In the genomic region with DNA sequence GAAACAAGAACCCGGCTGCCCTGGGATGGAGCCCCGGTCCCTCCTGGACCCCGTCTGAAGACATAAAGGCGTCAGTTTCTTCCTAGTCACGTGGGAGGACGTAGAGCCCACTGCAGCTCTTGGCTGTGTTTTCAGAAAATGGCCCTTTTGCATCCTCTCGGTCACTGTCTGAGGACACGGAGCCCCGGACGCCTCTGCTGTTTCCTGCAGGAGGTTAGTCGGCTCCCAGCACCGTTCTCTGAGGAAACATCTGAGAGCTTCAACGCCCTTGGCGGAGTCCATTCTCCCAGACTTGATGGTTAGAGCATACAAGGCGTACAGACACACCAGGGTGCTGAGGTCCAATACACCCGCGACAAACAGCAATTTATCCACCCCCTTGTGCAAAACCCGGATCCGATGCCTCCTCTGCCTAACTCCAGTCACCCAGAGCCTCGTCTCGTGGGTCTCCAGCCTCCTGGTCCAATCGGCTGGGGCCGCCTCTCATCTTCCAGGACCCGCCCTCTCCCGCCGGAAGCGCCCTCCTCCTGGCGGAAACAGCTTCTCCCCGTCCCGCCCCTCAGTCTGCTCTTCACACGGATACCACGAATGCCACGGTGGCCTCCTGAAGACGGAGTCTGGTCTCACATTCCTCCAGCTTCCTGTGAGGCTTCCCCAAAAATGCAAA, we compare ENCODE assay signal across 17 cellular contexts.
DNase-seq lines count a peak whose midpoint lies in the region; ATAC-seq, FAIRE-seq and TF ChIP-seq lines count a peak whose summit lies in the region.
"Had no signal": no experiment of that assay in that cellular context is flagged by ENCODE, and none has a peak within 500 bp of the region (broad histone marks: within the 10 kb centered on the region; RNA-seq: fewer than 3 reads in every experiment).

No MANE protein-coding gene starts in this region.

- H3K4me3 Mint-ChIP-seq in activated CD8-positive, alpha-beta T cell treated with anti-CD3 and anti-CD28 coated beads, Interleukin-2, amount 10 ng/mL, durations not matched to agents 7 days and 5 days: no peak overlapping the region
- H3K4me3 Mint-ChIP-seq: activated naive CD8-positive, alpha-beta T cell treated with anti-CD3 and anti-CD28 coated beads, Interleukin-2, amount 50 U/mL, for 24 hours had no signal

- FAIRE-seq in GM12892 (lab: Jason Lieb, UNC): peak; percentile 67
- FAIRE-seq: HTR-8/SVneo had no signal

- no peak overlapping the region for H3K4me2 ChIP-seq in mesenchymal stem cell (ENCODE audit: low read length, poor library complexity, severe bottlenecking)

- no peaks in the 10 kb centered on the region for H3K9me3 ChIP-seq in adipocyte (ENCODE audit: control insufficient read depth, low read length)
- no peaks in the 10 kb centered on the region for H3K9me3 ChIP-seq in mesenchymal stem cell (ENCODE audit: control insufficient read depth, low read length)
- H3K9me3 ChIP-seq: breast epithelium had no signal

- peaks cover 6% of the 10 kb centered on the region for H3K27me3 Mint-ChIP-seq in activated CD8-positive, alpha-beta T cell treated with anti-CD3 and anti-CD28 coated beads, Interleukin-2, amount 10 ng/mL, durations not matched to agents 7 days and 5 days (ENCODE audit: low read depth)

- H4K91ac ChIP-seq in mesenchymal stem cell (ENCODE audit: low read length): no peak overlapping the region

- H3K23ac ChIP-seq in mesenchymal stem cell (ENCODE audit: low read length in 2 of 2): no peak overlapping the region

- peak overlapping the region; percentile 24 for H4K8ac ChIP-seq in mesenchymal stem cell (ENCODE audit: low read length)

- no peaks in the 10 kb centered on the region for H3K36me3 Mint-ChIP-seq in activated CD8-positive, alpha-beta T cell treated with anti-CD3 and anti-CD28 coated beads, Interleukin-2, amount 10 ng/mL, durations not matched to agents 7 days and 5 days (ENCODE audit: low read depth)

- no peaks in the 10 kb centered on the region for H3K9me3 Mint-ChIP-seq in activated CD8-positive, alpha-beta T cell treated with anti-CD3 and anti-CD28 coated beads, Interleukin-2, amount 10 ng/mL, durations not matched to agents 7 days and 5 days (ENCODE audit: insufficient read depth)
- H3K9me3 Mint-ChIP-seq: activated naive CD8-positive, alpha-beta T cell treated with anti-CD3 and anti-CD28 coated beads, Interleukin-2, amount 50 U/mL, for 24 hours had no signal

- H3K36me3 ChIP-seq in adipocyte (ENCODE audit: control insufficient read depth, insufficient read depth, low read length, severe bottlenecking) (no peaks in the 10 kb centered on the region), mesenchymal stem cell (ENCODE audit: control insufficient read depth in 1 of 2, insufficient read depth in 2 of 2, low read depth in 1 of 2, low read length in 2 of 2) (no peaks in the 10 kb centered on the region)
- H3K36me3 ChIP-seq: breast epithelium had no signal

- no peaks in the 10 kb centered on the region for H3K79me1 ChIP-seq in mesenchymal stem cell (replicated peaks; ENCODE audit: low read length, poor library complexity, severe bottlenecking)

- ATAC-seq in HG03378 (IDR thresholded peaks at IDR 0.05; ENCODE audit: unreplicated experiment): no peak
- ATAC-seq in activated CD8-positive, alpha-beta T cell treated with anti-CD3 and anti-CD28 coated beads, Interleukin-2, amount 10 ng/mL, durations not matched to agents 7 days and 5 days: no peak
- no peak for ATAC-seq in GM19452 (IDR thresholded peaks at IDR 0.05; ENCODE audit: unreplicated experiment)
- ATAC-seq: activated naive CD8-positive, alpha-beta T cell treated with anti-CD3 and anti-CD28 coated beads, Interleukin-2, amount 50 U/mL, for 24 hours; left colon had no signal

- no peak overlapping the region for H3K27ac ChIP-seq in mesenchymal stem cell (ENCODE audit: low read length, poor library complexity, severe bottlenecking)
- H3K27ac ChIP-seq: dorsolateral prefrontal cortex, epithelial cell of prostate had no signal

- TF ChIP-seq POLR2A in GM12892 (IDR thresholded peaks at IDR 0.05; ENCODE audit: low read depth, low read length): no peak

- H2BK120ac ChIP-seq in mesenchymal stem cell (ENCODE audit: low read depth, low read length): no peak overlapping the region

- H2BK5ac ChIP-seq in mesenchymal stem cell (ENCODE audit: low read depth, low read length, poor library complexity, severe bottlenecking): no peak overlapping the region

- no peak overlapping the region for H2BK15ac ChIP-seq in mesenchymal stem cell (ENCODE audit: low read depth, poor library complexity, severe bottlenecking)

- no peaks in the 10 kb centered on the region for H3K4me1 ChIP-seq in adipocyte (ENCODE audit: control insufficient read depth, insufficient read depth, low read length)
- no peaks in the 10 kb centered on the region for H3K4me1 ChIP-seq in mesenchymal stem cell (ENCODE audit: control insufficient read depth, insufficient read depth, low read depth, low read length)
- H3K4me1 ChIP-seq: breast epithelium had no signal

- H3K4ac ChIP-seq in mesenchymal stem cell (ENCODE audit: low read depth in 1 of 2, low read length in 2 of 2): no peak overlapping the region

- H3K18ac ChIP-seq in mesenchymal stem cell (ENCODE audit: low read depth in 1 of 2, low read length in 2 of 2): no peak overlapping the region

- WGBS in mesenchymal stem cell: 86% methylated on average over 34 of the region's 34 CpGs

- H3K14ac ChIP-seq in mesenchymal stem cell (ENCODE audit: low read length in 2 of 2): no peak overlapping the region

- H3K27me3 ChIP-seq in adipocyte (replicated peaks; ENCODE audit: control insufficient read depth, insufficient read depth, low read length): peaks cover 18% of the 10 kb centered on the region
- H3K27me3 ChIP-seq in mesenchymal stem cell (ENCODE audit: control insufficient read depth in 1 of 2, insufficient read depth in 1 of 2, low read length in 2 of 2): peaks cover 0 to 22% of the 10 kb centered on the region in 2 experiments

- no peak overlapping the region for H2BK12ac ChIP-seq in mesenchymal stem cell (ENCODE audit: low read length in 2 of 2)

- no peaks in the 10 kb centered on the region for H3K4me1 Mint-ChIP-seq in activated CD8-positive, alpha-beta T cell treated with anti-CD3 and anti-CD28 coated beads, Interleukin-2, amount 10 ng/mL, durations not matched to agents 7 days and 5 days (ENCODE audit: low read depth)

- no peak overlapping the region for H3K27ac Mint-ChIP-seq in activated CD8-positive, alpha-beta T cell treated with anti-CD3 and anti-CD28 coated beads, Interleukin-2, amount 10 ng/mL, durations not matched to agents 7 days and 5 days
- H3K27ac Mint-ChIP-seq: activated naive CD8-positive, alpha-beta T cell treated with anti-CD3 and anti-CD28 coated beads, Interleukin-2, amount 50 U/mL, for 24 hours had no signal

- DNase-seq in DMS114 treated with DMSO at 0.1 percent for 48 hours (lab: John Stamatoyannopoulos, UW; ENCODE audit: unreplicated experiment) (peak; percentile 85), GM12892 (ENCODE audit: insufficient read length) (no peak), adipocyte (ENCODE audit: low read depth) (no peak), mesenchymal stem cell (no peak), NK-92 (lab: John Stamatoyannopoulos, UW; ENCODE audit: unreplicated experiment) (no peak)
- DNase-seq in activated CD8-positive, alpha-beta T cell treated with anti-CD3 and anti-CD28 coated beads, Interleukin-2, amount 10 ng/mL, durations not matched to agents 7 days and 5 days: no peak
- DNase-seq: activated CD4-positive, CD25-positive, alpha-beta regulatory T cell; activated naive CD8-positive, alpha-beta T cell treated with anti-CD3 and anti-CD28 coated beads, Interleukin-2, amount 50 U/mL, for 24 hours; dorsolateral prefrontal cortex; foreskin melanocyte; SIG-M5 had no signal

- H2AFZ ChIP-seq in mesenchymal stem cell (ENCODE audit: low read depth, low read length): no peak overlapping the region

- H3K9ac ChIP-seq in adipocyte (ENCODE audit: low read length) (no peak overlapping the region), mesenchymal stem cell (ENCODE audit: low read length) (peak overlapping the region; percentile 29)

- CTCF ChIA-PET in activated CD8-positive, alpha-beta T cell treated with anti-CD3 and anti-CD28 coated beads, Interleukin-2, amount 10 ng/mL, durations not matched to agents 7 days and 5 days (lab: Charles Lee): no interaction called here

- no peak overlapping the region for H2AK5ac ChIP-seq in mesenchymal stem cell (ENCODE audit: low read length, severe bottlenecking)

- peak overlapping the region; percentile 43 for H3K4me3 ChIP-seq in adipocyte (ENCODE audit: low read length)
- peak overlapping the region in 1 of 2 experiments; percentile 44 for H3K4me3 ChIP-seq in mesenchymal stem cell (ENCODE audit: insufficient read depth in 1 of 2, low read depth in 1 of 2, low read length in 2 of 2)
- H3K4me3 ChIP-seq: dorsolateral prefrontal cortex had no signal

- POLR2A ChIA-PET in activated CD8-positive, alpha-beta T cell treated with anti-CD3 and anti-CD28 coated beads, Interleukin-2, amount 10 ng/mL, durations not matched to agents 7 days and 5 days (lab: Charles Lee): no interaction called here
